In genomic region chr1:212917134-212917485, GRCh38 we compare ENCODE assay signal across 18 cellular contexts. TPM values are rescaled to one million over a fixed set of nuclear protein-coding genes. Genes with fewer than 3 reads are reported as not detected.
DNase-seq lines count a peak whose midpoint lies in the region; ATAC-seq, FAIRE-seq and TF ChIP-seq lines count a peak whose summit lies in the region.
"Had no signal": no experiment of that assay in that cellular context is flagged by ENCODE, and none has a peak within 500 bp of the region (broad histone marks: within the 10 kb centered on the region; RNA-seq: fewer than 3 reads in every experiment).

No MANE protein-coding gene starts in this region.

- 99% methylated on average over 7 of the region's 9 CpGs for WGBS in GM12878 (ENCODE audit: insufficient coverage, insufficient replicate concordance, low lambda C conversion rate, missing lambda C conversion rate)
- WGBS in smooth muscle cell (ENCODE audit: low lambda C conversion rate): 58% methylated on average over 9 of the region's 9 CpGs

- intact Hi-C loops in GM12878 (cut with micrococcal nuclease; ENCODE audit: unreplicated experiment): no loop called here

- dilution Hi-C loops in keratinocyte (cut with MboI; ENCODE audit: extremely low pct_ligation_motif_present, low sequenced_read_pairs): no loop called here

- CTCF ChIA-PET in GM12878 (lab: Yijun Ruan, JAX): no interaction called here
- CTCF ChIA-PET in CD8-positive, alpha-beta memory T cell (lab: Charles Lee): no interaction called here

- no peaks in the 10 kb centered on the region for H3K36me3 ChIP-seq in HUES48 (ENCODE audit: control insufficient read depth, insufficient read depth, low read length)
- no peaks in the 10 kb centered on the region for H3K36me3 ChIP-seq in GM12878 (ENCODE audit: control insufficient read depth in 2 of 2, insufficient read depth in 2 of 2, low read length in 1 of 2)
- no peaks in the 10 kb centered on the region for H3K36me3 ChIP-seq in keratinocyte (ENCODE audit: control insufficient read depth in 2 of 2, extremely low read depth in 1 of 2, insufficient read depth in 2 of 2, low read length in 2 of 2)
- H3K36me3 ChIP-seq in smooth muscle cell (ENCODE audit: low read depth): no peaks in the 10 kb centered on the region
- H3K36me3 ChIP-seq in CD8-positive, alpha-beta memory T cell (ENCODE audit: insufficient read depth, low read length): no peaks in the 10 kb centered on the region
- H3K36me3 ChIP-seq: esophagus muscularis mucosa, right atrium auricular region had no signal

- H3K79me2 ChIP-seq in GM12878 (ENCODE audit: control insufficient read depth, insufficient read depth, low read length) (no peaks in the 10 kb centered on the region), keratinocyte (ENCODE audit: control insufficient read depth, insufficient read depth, low read length) (no peaks in the 10 kb centered on the region), smooth muscle cell (ENCODE audit: low read depth) (no peaks in the 10 kb centered on the region)

- H3F3A ChIP-seq in smooth muscle cell (ENCODE audit: low read depth): no peaks in the 10 kb centered on the region

- no peaks in the 10 kb centered on the region for H3K36me3 Mint-ChIP-seq in activated naive CD8-positive, alpha-beta T cell treated with anti-CD3 and anti-CD28 coated beads, Interleukin-2, amount 50 U/mL, for 24 hours (ENCODE audit: low read depth)
- no peaks in the 10 kb centered on the region for H3K36me3 Mint-ChIP-seq in CD8-positive, alpha-beta memory T cell
- H3K36me3 Mint-ChIP-seq: activated naive CD8-positive, alpha-beta T cell had no signal

- no peak overlapping the region for H3K4me3 Mint-ChIP-seq in activated naive CD8-positive, alpha-beta T cell treated with anti-CD3 and anti-CD28 coated beads, Interleukin-2, amount 50 U/mL, for 24 hours
- H3K4me3 Mint-ChIP-seq in CD8-positive, alpha-beta memory T cell: no peak overlapping the region
- H3K4me3 Mint-ChIP-seq: activated naive CD8-positive, alpha-beta T cell; activated T-helper 1 cell treated with anti-CD3 and anti-CD28 coated beads, Interleukin-12 subunit alpha, Interleukin-12 subunit beta, Interleukin-2, Interleukin-4 antibody, amounts not matched to agents 30 ng/mL and 10 ng/mL and 1 ng/mL, durations not matched to agents 14 hours and 24 hours and 36 hours had no signal

- H3K27me3 ChIP-seq in HUES48 (ENCODE audit: control insufficient read depth, insufficient read depth, low read length) (no peaks in the 10 kb centered on the region), GM12878 (replicated peaks in 1 of 2; ENCODE audit: control insufficient read depth in 2 of 2, insufficient read depth in 2 of 2, low read length in 1 of 2) (no peaks in the 10 kb centered on the region), keratinocyte (ENCODE audit: control insufficient read depth, extremely low read depth, insufficient read depth, low read length) (no peaks in the 10 kb centered on the region), smooth muscle cell (ENCODE audit: low read depth) (no peaks in the 10 kb centered on the region)
- H3K27me3 ChIP-seq in CD8-positive, alpha-beta memory T cell (ENCODE audit: insufficient read depth, low read length, poor library complexity, severe bottlenecking): no peaks in the 10 kb centered on the region
- H3K27me3 ChIP-seq: right atrium auricular region had no signal

- H2AFZ ChIP-seq in GM12878 (ENCODE audit: control insufficient read depth, low read depth, low read length) (peak overlapping the region; percentile 52), keratinocyte (ENCODE audit: control insufficient read depth, low read length) (peak overlapping the region; percentile 73), smooth muscle cell (ENCODE audit: low read depth) (peak overlapping the region; percentile 73)

- POLR2A ChIA-PET in GM12878 (lab: Charles Lee): no interaction called here
- POLR2A ChIA-PET in CD8-positive, alpha-beta memory T cell (lab: Charles Lee): no interaction called here

- H3K9me3 ChIP-seq in HUES48 (ENCODE audit: control insufficient read depth, insufficient read depth, low read length): no peaks in the 10 kb centered on the region
- no peaks in the 10 kb centered on the region for H3K9me3 ChIP-seq in GM12878 (replicated peaks; ENCODE audit: control insufficient read depth, insufficient read depth, low read length)
- no peaks in the 10 kb centered on the region for H3K9me3 ChIP-seq in keratinocyte (ENCODE audit: control insufficient read depth, low read depth, low read length)
- no peaks in the 10 kb centered on the region for H3K9me3 ChIP-seq in smooth muscle cell (replicated peaks; ENCODE audit: low read depth)
- no peaks in the 10 kb centered on the region for H3K9me3 ChIP-seq in CD8-positive, alpha-beta memory T cell (ENCODE audit: low read length)
- H3K9me3 ChIP-seq: esophagus muscularis mucosa, right atrium auricular region had no signal

- H3K9ac ChIP-seq in HUES48 (ENCODE audit: low read depth, low read length): no peak overlapping the region
- no peak overlapping the region for H3K9ac ChIP-seq in GM12878 (ENCODE audit: control insufficient read depth, insufficient read depth, low read length)
- no peak overlapping the region for H3K9ac ChIP-seq in keratinocyte (ENCODE audit: control insufficient read depth, extremely low read depth, insufficient read depth, low read length)
- no peak overlapping the region for H3K9ac ChIP-seq in smooth muscle cell (ENCODE audit: low read depth)

- in situ Hi-C loops in GM12878 (cut with MboI): no loop called here

- H3K4me1 Mint-ChIP-seq in activated naive CD8-positive, alpha-beta T cell treated with anti-CD3 and anti-CD28 coated beads, Interleukin-2, amount 50 U/mL, for 24 hours: peaks cover 4% of the 10 kb centered on the region
- H3K4me1 Mint-ChIP-seq in CD8-positive, alpha-beta memory T cell: peaks cover 0 to 4% (median 0%) of the 10 kb centered on the region in 3 donors

- H3K4me2 ChIP-seq in GM12878 (ENCODE audit: control insufficient read depth, insufficient read depth) (peak overlapping the region; percentile 60), keratinocyte (ENCODE audit: control insufficient read depth, extremely low read depth, insufficient read depth, low read depth, low read length) (peak overlapping the region; percentile 27), smooth muscle cell (peak overlapping the region; percentile 67)

- no peak overlapping the region for H3K27ac Mint-ChIP-seq in activated naive CD8-positive, alpha-beta T cell treated with anti-CD3 and anti-CD28 coated beads, Interleukin-2, amount 50 U/mL, for 24 hours
- H3K27ac Mint-ChIP-seq in CD8-positive, alpha-beta memory T cell: peak overlapping the region in 2 of 8 donors; percentile 52 to 78
- H3K27ac Mint-ChIP-seq: activated naive CD8-positive, alpha-beta T cell; activated T-helper 1 cell treated with anti-CD3 and anti-CD28 coated beads, Interleukin-12 subunit alpha, Interleukin-12 subunit beta, Interleukin-2, Interleukin-4 antibody, amounts not matched to agents 30 ng/mL and 10 ng/mL and 1 ng/mL, durations not matched to agents 14 hours and 24 hours and 36 hours had no signal

- TF ChIP-seq POLR2A in GM12878 (IDR thresholded peaks at IDR 0.05; ENCODE audit: low read depth, low read length): no peak

- no peak for DNase-seq in GM12878 (ENCODE audit: low read depth, low spot score)
- DNase-seq in keratinocyte (ENCODE audit: low read depth, low spot score): no peak
- no peak for DNase-seq in smooth muscle cell (lab: John Stamatoyannopoulos, UW; ENCODE audit: unreplicated experiment)
- DNase-seq in activated naive CD8-positive, alpha-beta T cell treated with anti-CD3 and anti-CD28 coated beads, Interleukin-2, amount 50 U/mL, for 24 hours: no peak
- no peak for DNase-seq in amniotic stem cell (lab: John Stamatoyannopoulos, UW)
- no peak for DNase-seq in CD8-positive, alpha-beta memory T cell
- DNase-seq: activated CD4-positive, alpha-beta T cell treated with anti-CD3 and anti-CD28 coated beads for 4 hours; AML-193; EL had no signal

- H3K4me3 ChIP-seq in HUES48 (ENCODE audit: low read depth, low read length) (no peak overlapping the region), GM12878 (no peak overlapping the region), keratinocyte (ENCODE audit: control insufficient read depth in 2 of 3, extremely low read depth in 1 of 3, insufficient read depth in 2 of 3, low read depth in 1 of 3, low read length in 3 of 3) (peak overlapping the region in 1 of 3 experiments; percentile 34), smooth muscle cell (peak overlapping the region; percentile 1)
- H3K4me3 ChIP-seq in CD8-positive, alpha-beta memory T cell (ENCODE audit: low read length): no peak overlapping the region

- H3K27ac ChIP-seq in HUES48 (ENCODE audit: low read depth, low read length) (peak overlapping the region; percentile 72), GM12878 (ENCODE audit: control insufficient read depth, insufficient read depth) (no peak overlapping the region), keratinocyte (ENCODE audit: control insufficient read depth, insufficient read depth, low read length) (no peak overlapping the region), smooth muscle cell (ENCODE audit: low read depth) (peak overlapping the region; percentile 6)
- no peak overlapping the region for H3K27ac ChIP-seq in CD8-positive, alpha-beta memory T cell (ENCODE audit: low read depth, low read length)
- H3K27ac ChIP-seq: esophagus muscularis mucosa, right atrium auricular region had no signal

- ATAC-seq in GM12878: no peak
- no peak for ATAC-seq in SK-N-SH treated with all-trans-retinoic acid at 6 μM for 48 hours
- ATAC-seq in activated naive CD8-positive, alpha-beta T cell treated with anti-CD3 and anti-CD28 coated beads, Interleukin-2, amount 50 U/mL, for 24 hours: no peak

- no peak for FAIRE-seq in GM12878 (lab: Jason Lieb, UNC)
- FAIRE-seq in keratinocyte (lab: Jason Lieb, UNC): no peak
- FAIRE-seq: bronchial epithelial cell, TTC549, urothelium cell line had no signal

- no TSS peak for BruUV-seq in GM12878 (replicated peaks; lab: Mats Ljungman, UMichigan)

- H4K20me1 ChIP-seq in GM12878 (ENCODE audit: control insufficient read depth, insufficient read depth) (no peaks in the 10 kb centered on the region), keratinocyte (ENCODE audit: control insufficient read depth, extremely low read depth, insufficient read depth, low read length) (no peaks in the 10 kb centered on the region), smooth muscle cell (ENCODE audit: low read depth) (no peaks in the 10 kb centered on the region)

- H3K4me1 ChIP-seq in HUES48 (ENCODE audit: control insufficient read depth, insufficient read depth, low read length): peaks cover 28% of the 10 kb centered on the region
- peaks cover 20% of the 10 kb centered on the region for H3K4me1 ChIP-seq in GM12878 (ENCODE audit: control insufficient read depth, insufficient read depth, low read length)
- no peaks in the 10 kb centered on the region for H3K4me1 ChIP-seq in keratinocyte (ENCODE audit: control insufficient read depth, extremely low read depth, insufficient read depth, low read length)
- H3K4me1 ChIP-seq in smooth muscle cell (ENCODE audit: low read depth): peaks cover 17% of the 10 kb centered on the region
- no peaks in the 10 kb centered on the region for H3K4me1 ChIP-seq in CD8-positive, alpha-beta memory T cell (ENCODE audit: insufficient read depth, low read length)
- H3K4me1 ChIP-seq: right atrium auricular region had no signal

- H3K9me3 Mint-ChIP-seq in activated naive CD8-positive, alpha-beta T cell treated with anti-CD3 and anti-CD28 coated beads, Interleukin-2, amount 50 U/mL, for 24 hours: no peaks in the 10 kb centered on the region
- H3K9me3 Mint-ChIP-seq in CD8-positive, alpha-beta memory T cell: no peaks in the 10 kb centered on the region
- H3K9me3 Mint-ChIP-seq: activated T-helper 1 cell treated with anti-CD3 and anti-CD28 coated beads, Interleukin-12 subunit alpha, Interleukin-12 subunit beta, Interleukin-2, Interleukin-4 antibody, amounts not matched to agents 30 ng/mL and 10 ng/mL and 1 ng/mL, durations not matched to agents 14 hours and 24 hours and 36 hours had no signal

- H3K27me3 Mint-ChIP-seq in activated naive CD8-positive, alpha-beta T cell treated with anti-CD3 and anti-CD28 coated beads, Interleukin-2, amount 50 U/mL, for 24 hours: peaks cover 12% of the 10 kb centered on the region
- peaks cover 9 to 31% of the 10 kb centered on the region in 2 donors for H3K27me3 Mint-ChIP-seq in CD8-positive, alpha-beta memory T cell

- no peaks in the 10 kb centered on the region for H3K9me1 ChIP-seq in keratinocyte (ENCODE audit: control insufficient read depth, extremely low read depth, insufficient read depth, low read length)

- SMC1A ChIA-PET in GM12878 (lab: Charles Lee; ENCODE audit: uncharacterized antibody, unreplicated experiment): interaction anchor here (0.6 to 1.6 kb wide), 4 partner anchors 44 to 102 kb away, joined by 3 to 4 read pairs (median 3); no protein-coding TSS in a partner anchor

- RAD21 ChIA-PET in GM12878 (lab: Charles Lee; ENCODE audit: unreplicated experiment): no interaction called here

- TF ChIP-seq RAD21 in GM12878 (IDR thresholded peaks at IDR 0.05; ENCODE audit: insufficient read depth, low read depth, low read length): no peak

- TF ChIP-seq CTCF in GM12878 (IDR thresholded peaks at IDR 0.05 in 2 of 3, conservative IDR thresholded peaks at IDR 0.05 in 1 of 3; ENCODE audit: control insufficient read depth in 2 of 3, extremely low read depth in 1 of 3, insufficient read depth in 1 of 3, low read depth in 3 of 3, low read length in 3 of 3): no peak
- no peak for TF ChIP-seq CTCF in keratinocyte (optimal IDR thresholded peaks at IDR 0.05 in 1 of 3, IDR thresholded peaks at IDR 0.05 in 1 of 3, conservative IDR thresholded peaks at IDR 0.05 in 1 of 3; ENCODE audit: extremely low read depth in 1 of 3, insufficient read depth in 2 of 3, low read length in 3 of 3)
- TF ChIP-seq CTCF in smooth muscle cell (IDR thresholded peaks at IDR 0.05; ENCODE audit: borderline replicate concordance, insufficient read depth, poor library complexity, severe bottlenecking): no peak

- no peak for TF ChIP-seq EP300 in GM12878 (IDR thresholded peaks at IDR 0.05; ENCODE audit: borderline replicate concordance in 1 of 2, control insufficient read depth in 1 of 2, low read depth in 2 of 2, low read length in 2 of 2)

RNA-seq across cellular contexts. Expression of gene VASH2, which starts 33.2 kb away (rescaled TPM):
- 253 and 276 TPM in 2 replicates for total RNA-seq in GM12878 (2013; cell fraction: nucleolus; rRNA removed)
- total RNA-seq in GM12878 (2014; rRNA removed) (16.4 and 18.7 TPM in 2 replicates), GM12878 (2014; rRNA removed; fragmentation: Illumina TruSeq; extraction: Trizol) (19.6 and 20.6 TPM in 2 replicates), GM12878 (2021) (29.2 and 29.7 TPM in 2 replicates), smooth muscle cell (8.9 and 16.0 TPM in 2 replicates)
- 5.9 TPM for polyA plus RNA-seq in GM12878 (2011; ENCODE audit: low read depth)
- polyA plus RNA-seq in GM12878 (2011; rRNA removed) (29.4 and 35.7 TPM in 2 replicates), GM12878 (2014; fragmentation: Illumina TruSeq; extraction: Trizol) (25.9 and 35.2 TPM in 2 replicates), GM12878 (2014; fragmentation: Nextera tagmentation; extraction: Ambion mirVana) (1 to 10 TPM; 5.4 to 6.5 TPM), GM12878 (2014; rRNA removed) (23.8 and 25.1 TPM in 2 replicates), GM12878 (2016; fragmentation: Nextera tagmentation; extraction: Ambion mirVana) (10 to 100 TPM; 17.2 to 25.5 TPM), keratinocyte (0.03 to 0.04 TPM in 2 of 3 replicates, not detected in the other), smooth muscle cell (6.7 and 6.9 TPM in 2 replicates)
- polyA plus RNA-seq in GM12878 (2011; cell fraction: cytosol; rRNA removed): 17.6 and 21.4 TPM in 2 replicates
- 41.2 and 43.5 TPM in 2 replicates for polyA plus RNA-seq in GM12878 (2011; cell fraction: nucleus; rRNA removed)
- polyA plus RNA-seq in GM12878 (2012): 11.7 and 14.9 TPM in 2 replicates
- polyA minus RNA-seq in GM12878 (2011; rRNA and poly(A)+ RNA removed): 41.6 and 44.3 TPM in 2 replicates
- 10.4 and 15.6 TPM in 2 replicates for polyA minus RNA-seq in GM12878 (2011; cell fraction: cytosol; rRNA and poly(A)+ RNA removed)
- polyA minus RNA-seq in GM12878 (2011; cell fraction: nucleus; rRNA and poly(A)+ RNA removed): 21.4 and 39.5 TPM in 2 replicates
- polyA plus RNA-seq in keratinocyte (2011; ENCODE audit: low read depth): not detected
- polyA plus RNA-seq in keratinocyte (2011; cell fraction: cytosol; rRNA removed): not detected in 2 replicates
- not detected in 2 replicates for polyA plus RNA-seq in keratinocyte (2011; cell fraction: nucleus; rRNA removed)
- polyA plus RNA-seq in keratinocyte (2012; ENCODE audit: low replicate concordance): 0.03 TPM in 1 of 2 replicates, not detected in the other
- 0.19 TPM in 1 of 3 replicates, not detected in the others for polyA minus RNA-seq in keratinocyte
- not detected for polyA minus RNA-seq in keratinocyte (2011; cell fraction: cytosol; rRNA and poly(A)+ RNA removed)
- not detected in 2 replicates for polyA minus RNA-seq in keratinocyte (2011; cell fraction: nucleus; rRNA and poly(A)+ RNA removed)
- total RNA-seq in CD8-positive, alpha-beta memory T cell: under 1 TPM; 0.07 to 0.18 TPM
- polyA plus RNA-seq in CD8-positive, alpha-beta memory T cell: not detected
- total RNA-seq: bronchial epithelial cell had no signal

RNA-seq across cellular contexts. Expression of gene FLVCR1, which starts 59.0 kb away (rescaled TPM):
- total RNA-seq in GM12878 (2013; cell fraction: nucleolus; rRNA removed): 107 and 114 TPM in 2 replicates
- total RNA-seq in GM12878 (2014; rRNA removed): 17.8 and 20.2 TPM in 2 replicates
- total RNA-seq in GM12878 (2014; rRNA removed; fragmentation: Illumina TruSeq; extraction: Trizol): 21.7 and 21.9 TPM in 2 replicates
- total RNA-seq in GM12878 (2021): 13.4 and 17.3 TPM in 2 replicates
- polyA plus RNA-seq in GM12878 (2011; ENCODE audit: low read depth): 12.8 TPM
- polyA plus RNA-seq in GM12878 (2011; rRNA removed): 25.2 and 37.2 TPM in 2 replicates
- 11.8 and 12.8 TPM in 2 replicates for polyA plus RNA-seq in GM12878 (2011; cell fraction: cytosol; rRNA removed)
- 19.5 and 23.1 TPM in 2 replicates for polyA plus RNA-seq in GM12878 (2011; cell fraction: nucleus; rRNA removed)
- 13.8 and 14.1 TPM in 2 replicates for polyA plus RNA-seq in GM12878 (2012)
- 18.1 and 20.0 TPM in 2 replicates for polyA plus RNA-seq in GM12878 (2014; fragmentation: Illumina TruSeq; extraction: Trizol)
- 1 to 10 TPM; 7.1 to 8.6 TPM for polyA plus RNA-seq in GM12878 (2014; fragmentation: Nextera tagmentation; extraction: Ambion mirVana)
- 15.7 and 22.1 TPM in 2 replicates for polyA plus RNA-seq in GM12878 (2014; rRNA removed)
- polyA plus RNA-seq in GM12878 (2016; fragmentation: Nextera tagmentation; extraction: Ambion mirVana): 10 to 100 TPM in 1 of 2 experiments, 1 to 10 TPM in 1; 9.0 to 10.9 TPM
- polyA minus RNA-seq in GM12878 (2011; rRNA and poly(A)+ RNA removed): 33.4 and 35.4 TPM in 2 replicates
- polyA minus RNA-seq in GM12878 (2011; cell fraction: cytosol; rRNA and poly(A)+ RNA removed): 18.3 and 19.8 TPM in 2 replicates
- polyA minus RNA-seq in GM12878 (2011; cell fraction: nucleus; rRNA and poly(A)+ RNA removed): 16.2 and 25.4 TPM in 2 replicates
- 3.3 to 6.4 TPM (median 4.0 TPM) in 3 replicates for polyA plus RNA-seq in keratinocyte
- 0.65 TPM for polyA plus RNA-seq in keratinocyte (2011; ENCODE audit: low read depth)
- 1.2 and 1.9 TPM in 2 replicates for polyA plus RNA-seq in keratinocyte (2011; cell fraction: cytosol; rRNA removed)
- polyA plus RNA-seq in keratinocyte (2011; cell fraction: nucleus; rRNA removed): 6.6 and 11.2 TPM in 2 replicates
- polyA plus RNA-seq in keratinocyte (2012; ENCODE audit: low replicate concordance): 3.1 and 4.2 TPM in 2 replicates
- 6.8 to 10.2 TPM (median 9.5 TPM) in 3 replicates for polyA minus RNA-seq in keratinocyte
- polyA minus RNA-seq in keratinocyte (2011; cell fraction: cytosol; rRNA and poly(A)+ RNA removed): 4.8 TPM
- polyA minus RNA-seq in keratinocyte (2011; cell fraction: nucleus; rRNA and poly(A)+ RNA removed): 7.3 and 11.3 TPM in 2 replicates
- total RNA-seq in smooth muscle cell: 4.4 and 5.5 TPM in 2 replicates
- 3.9 and 4.0 TPM in 2 replicates for polyA plus RNA-seq in smooth muscle cell
- 10 to 100 TPM; 11.7 to 14.9 TPM for total RNA-seq in CD8-positive, alpha-beta memory T cell
- polyA plus RNA-seq in CD8-positive, alpha-beta memory T cell: 4.0 TPM

Comparison
In these comparisons a context has a peak if more than half of its experiments do, and no peak if none do; other contexts are left out.
1. H3K27ac ChIP-seq: peak in HUES48 (single experiment) and smooth muscle cell (single experiment); none in GM12878 (single experiment), keratinocyte (single experiment) and CD8-positive, alpha-beta memory T cell (single experiment).
2. Peak in every context shown above with its lines, with median percentiles within 50 percentile points of each other: H2AFZ ChIP-seq and H3K4me2 ChIP-seq.